25 cellular contexts compared by ENCODE assay signal in genomic region chr1:234218078-234218477, GRCh38.
DNase-seq lines count a peak whose midpoint lies in the region; ATAC-seq and TF ChIP-seq lines count a peak whose summit lies in the region.
"Had no signal": no experiment of that assay in that cellular context is flagged by ENCODE, and none has a peak within 500 bp of the region (broad histone marks: within the 10 kb centered on the region; RNA-seq: fewer than 3 reads in every experiment).

No MANE protein-coding gene starts in this region.

- H3K9me3 Mint-ChIP-seq in natural killer cell treated with Interleukin-12 subunit alpha and Interleukin-12 subunit beta and Interleukin-15 and Interleukin-18, amount 100 ng/mL, for 72 hours, result no peaks in the 10 kb centered on the region
- H3K9me3 Mint-ChIP-seq in natural killer cell, result no peaks in the 10 kb centered on the region
- no peaks in the 10 kb centered on the region for H3K9me3 Mint-ChIP-seq in activated naive CD8-positive, alpha-beta T cell treated with anti-CD3 and anti-CD28 coated beads for 36 hours
- H3K9me3 Mint-ChIP-seq: IgD-negative memory B cell, memory B cell had no signal

- intact Hi-C loops in natural killer cell (cut with micrococcal nuclease), result no loop called here

- H3K27me3 Mint-ChIP-seq in natural killer cell treated with Interleukin-12 subunit alpha and Interleukin-12 subunit beta and Interleukin-15 and Interleukin-18, amount 100 ng/mL, for 72 hours, result peaks cover 25 to 26% of the 10 kb centered on the region in 2 donors
- peaks cover 21 to 31% of the 10 kb centered on the region in 2 donors for H3K27me3 Mint-ChIP-seq in natural killer cell (ENCODE audit: low read depth in 2 of 2)
- H3K27me3 Mint-ChIP-seq in activated naive CD8-positive, alpha-beta T cell treated with anti-CD3 and anti-CD28 coated beads for 36 hours, result peaks cover 25% of the 10 kb centered on the region

- peak overlapping the region in 1 of 2 donors; percentile 47 for H3K27ac Mint-ChIP-seq in natural killer cell treated with Interleukin-12 subunit alpha and Interleukin-12 subunit beta and Interleukin-15 and Interleukin-18, amount 100 ng/mL, for 72 hours
- no peak overlapping the region for H3K27ac Mint-ChIP-seq in natural killer cell
- peak overlapping the region; percentile 74 for H3K27ac Mint-ChIP-seq in activated naive CD8-positive, alpha-beta T cell treated with anti-CD3 and anti-CD28 coated beads for 36 hours
- H3K27ac Mint-ChIP-seq: IgD-negative memory B cell, memory B cell had no signal

- no peaks in the 10 kb centered on the region for H3K36me3 Mint-ChIP-seq in natural killer cell treated with Interleukin-12 subunit alpha and Interleukin-12 subunit beta and Interleukin-15 and Interleukin-18, amount 100 ng/mL, for 72 hours
- H3K36me3 Mint-ChIP-seq in natural killer cell, result no peaks in the 10 kb centered on the region
- peaks cover 9% of the 10 kb centered on the region for H3K36me3 Mint-ChIP-seq in activated naive CD8-positive, alpha-beta T cell treated with anti-CD3 and anti-CD28 coated beads for 36 hours
- H3K36me3 Mint-ChIP-seq: IgD-negative memory B cell, memory B cell had no signal

- H3K4me1 Mint-ChIP-seq in natural killer cell treated with Interleukin-12 subunit alpha and Interleukin-12 subunit beta and Interleukin-15 and Interleukin-18, amount 100 ng/mL, for 72 hours (ENCODE audit: low read depth in 2 of 2), result peaks cover under 1 to 4% of the 10 kb centered on the region in 2 donors
- H3K4me1 Mint-ChIP-seq in natural killer cell, result peaks cover 0 to under 1% of the 10 kb centered on the region in 2 donors
- peaks cover 24% of the 10 kb centered on the region for H3K4me1 Mint-ChIP-seq in activated naive CD8-positive, alpha-beta T cell treated with anti-CD3 and anti-CD28 coated beads for 36 hours

- peak overlapping the region; percentile 34 for H3K4me3 Mint-ChIP-seq in natural killer cell treated with Interleukin-12 subunit alpha and Interleukin-12 subunit beta and Interleukin-15 and Interleukin-18, amount 100 ng/mL, for 72 hours
- H3K4me3 Mint-ChIP-seq in natural killer cell, result no peak overlapping the region
- H3K4me3 Mint-ChIP-seq in activated naive CD8-positive, alpha-beta T cell treated with anti-CD3 and anti-CD28 coated beads for 36 hours, result peak overlapping the region; percentile 38
- H3K4me3 Mint-ChIP-seq: IgD-negative memory B cell, memory B cell had no signal

- no peak for TF ChIP-seq CTCF in natural killer cell (IDR thresholded peaks at IDR 0.05)

- DNase-seq in natural killer cell treated with Interleukin-12 subunit alpha and Interleukin-12 subunit beta and Interleukin-15 and Interleukin-18, amount 100 ng/mL, for 72 hours (ENCODE audit: low spot score), result no peak
- DNase-seq in natural killer cell (no peak), globus pallidus (ENCODE audit: low spot score) (peak; percentile 49), GF-D8 (lab: John Stamatoyannopoulos, UW) (no peak)
- no peak for DNase-seq in activated naive CD8-positive, alpha-beta T cell treated with anti-CD3 and anti-CD28 coated beads for 36 hours
- DNase-seq: activated CD4-positive, alpha-beta T cell treated with anti-CD3 and anti-CD28 coated beads, Interleukin-2, amount 50 U/mL, for 4 hours; activated naive CD4-positive, alpha-beta T cell; anterior cingulate cortex; dermis blood vessel endothelial cell; glutamatergic neuron; GM23248; kidney glomerular epithelial cell; MG63; NCI-H1417; NCI-H2081 treated with DMSO at 0.1 percent for 48 hours; NCI-H345; NCI-H748 treated with DMSO at 0.1 percent for 48 hours; occipital lobe; stimulated activated CD4-positive, alpha-beta T cell treated with anti-CD3 and anti-CD28 coated beads, Interleukin-2, amount 100 ng/mL, for 24 hours; testis; uterus had no signal

- no peak for ATAC-seq in natural killer cell treated with Interleukin-12 subunit alpha and Interleukin-12 subunit beta and Interleukin-15 and Interleukin-18, amount 100 ng/mL, for 72 hours
- ATAC-seq in natural killer cell (no peak), HG02623 (IDR thresholded peaks at IDR 0.05; ENCODE audit: unreplicated experiment) (no peak), GM19324 (IDR thresholded peaks at IDR 0.05; ENCODE audit: low FRiP score, unreplicated experiment) (no peak)
